1 cellular context compared by ENCODE assay signal in the genomic region with DNA sequence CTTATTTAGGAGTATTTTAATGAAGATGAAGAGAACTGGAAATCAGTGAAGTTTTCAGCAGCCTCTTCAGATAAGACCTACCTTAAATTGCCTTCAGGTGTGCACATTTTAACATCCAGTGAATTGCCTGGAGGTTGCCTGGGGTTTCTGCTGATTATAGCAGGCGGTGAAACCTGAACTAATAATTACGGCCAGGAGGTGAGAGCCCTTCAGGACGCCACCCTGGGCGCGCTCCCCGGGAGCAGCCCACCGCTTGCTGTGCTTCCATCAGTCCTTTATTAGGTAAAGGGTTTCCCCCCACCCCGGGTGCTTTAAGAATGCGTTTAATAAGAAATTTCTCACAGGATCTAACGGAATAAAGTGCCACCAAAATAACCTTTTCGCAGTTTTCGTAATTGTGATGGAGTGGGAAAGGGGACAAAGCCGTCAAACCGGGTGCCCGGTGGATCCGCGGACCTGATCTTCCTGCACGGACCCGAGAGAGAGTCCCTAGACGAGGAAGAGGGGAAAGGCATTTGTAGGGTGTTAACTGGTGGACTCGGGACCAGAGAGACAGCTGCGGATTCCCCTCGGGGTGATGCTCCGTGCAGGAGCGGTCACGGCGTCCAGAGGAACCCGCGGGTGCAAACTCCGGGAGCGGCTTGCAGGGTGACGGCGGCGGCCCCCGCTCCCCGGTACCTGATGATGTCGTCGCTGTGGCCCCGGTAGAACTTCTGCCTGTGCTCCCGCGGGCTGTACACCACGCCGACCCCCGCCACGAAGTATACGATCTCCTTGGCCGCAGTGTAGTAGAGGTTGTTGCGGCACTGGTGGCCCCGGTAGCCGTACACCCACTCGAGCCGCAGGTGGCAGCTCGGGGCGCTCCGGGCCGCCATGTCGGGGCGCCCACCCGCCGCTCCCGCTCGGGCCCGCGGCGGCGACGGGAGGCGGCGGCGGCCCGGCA.
TF ChIP-seq lines count a peak whose summit lies in the region.

No MANE protein-coding gene starts in this region.

TF ChIP-seq in IMR-90, 13 proteins besides CTCF, POLR2A, EP300 and RAD21:
- TF ChIP-seq CHD1 (IDR thresholded peaks at IDR 0.05; ENCODE audit: low read depth, low read length) (no peak), MAZ (IDR thresholded peaks at IDR 0.05; ENCODE audit: borderline replicate concordance, low read depth, low read length) (no peak)
